Comparison of ENCODE assay signal across 25 cellular contexts in the genomic region with DNA sequence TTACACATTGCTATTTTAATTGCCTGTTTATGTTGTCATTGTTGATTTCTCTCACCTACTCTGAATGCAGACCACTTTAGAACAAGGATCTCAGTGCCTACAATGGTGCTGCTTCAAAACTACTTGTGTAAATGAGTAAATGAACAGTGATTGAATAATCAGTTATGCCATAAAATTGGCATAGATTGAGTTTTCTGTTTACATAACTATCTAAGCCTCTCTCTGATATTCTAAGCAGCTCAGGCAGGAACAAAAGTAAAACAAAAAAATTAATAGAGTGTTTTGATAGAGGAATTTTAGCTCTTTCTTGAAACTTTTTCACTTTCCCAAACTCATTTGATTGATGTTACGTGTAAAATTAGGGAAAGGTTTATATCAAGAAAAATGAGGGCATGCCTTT.
"Had no signal": no experiment of that assay in that cellular context is flagged by ENCODE, and none has a peak within 500 bp of the region (broad histone marks: within the 10 kb centered on the region; RNA-seq: fewer than 3 reads in every experiment).

No MANE protein-coding gene starts in this region.

- DNase-seq: dermis blood vessel endothelial cell; dorsolateral prefrontal cortex; effector CD4-positive, alpha-beta T cell; effector memory CD4-positive, alpha-beta T cell; foreskin keratinocyte; heart left ventricle; hypothalamus; immature natural killer cell; islet precursor cell; kidney; kidney glomerular epithelial cell; left colon; left ventricle myocardium superior; lower lobe of right lung; mesendoderm; midbrain had no signal

- H3K9me3 ChIP-seq: esophagus muscularis mucosa, gastroesophageal sphincter, heart left ventricle, lower lobe of right lung had no signal

- ATAC-seq: foreskin keratinocyte, gastroesophageal sphincter, heart left ventricle, left colon, left lobe of liver, left ventricle myocardium superior had no signal

- H2AFZ ChIP-seq: hepatocyte had no signal

- H3K4me3 ChIP-seq: coronary artery, dorsolateral prefrontal cortex, esophagus muscularis mucosa, gastroesophageal sphincter, heart left ventricle, hepatocyte, lower lobe of right lung had no signal

- H3K4me2 ChIP-seq: hepatocyte had no signal

- FAIRE-seq: colon, endothelial cell of umbilical vein, frontal cortex, kidney had no signal

- H3K4me3 Mint-ChIP-seq: immature natural killer cell, memory B cell had no signal

- H3K79me2 ChIP-seq: hepatocyte had no signal

- H3K27me3 ChIP-seq: esophagus muscularis mucosa, foreskin keratinocyte, gastroesophageal sphincter, hepatocyte had no signal

- H3K27ac ChIP-seq: coronary artery, dorsolateral prefrontal cortex, esophagus muscularis mucosa, foreskin keratinocyte, gastroesophageal sphincter, heart left ventricle, hepatocyte, lower lobe of right lung had no signal

- H3K27me3 Mint-ChIP-seq: memory B cell had no signal

- H3K4me1 Mint-ChIP-seq: immature natural killer cell, memory B cell had no signal

- H3K36me3 Mint-ChIP-seq: immature natural killer cell, memory B cell had no signal

- H3K36me3 ChIP-seq: esophagus muscularis mucosa, gastroesophageal sphincter, heart left ventricle, lower lobe of right lung had no signal

- H3K27ac Mint-ChIP-seq: immature natural killer cell, memory B cell had no signal
